ENCODE assay signal across 19 cellular contexts in the genomic region with DNA sequence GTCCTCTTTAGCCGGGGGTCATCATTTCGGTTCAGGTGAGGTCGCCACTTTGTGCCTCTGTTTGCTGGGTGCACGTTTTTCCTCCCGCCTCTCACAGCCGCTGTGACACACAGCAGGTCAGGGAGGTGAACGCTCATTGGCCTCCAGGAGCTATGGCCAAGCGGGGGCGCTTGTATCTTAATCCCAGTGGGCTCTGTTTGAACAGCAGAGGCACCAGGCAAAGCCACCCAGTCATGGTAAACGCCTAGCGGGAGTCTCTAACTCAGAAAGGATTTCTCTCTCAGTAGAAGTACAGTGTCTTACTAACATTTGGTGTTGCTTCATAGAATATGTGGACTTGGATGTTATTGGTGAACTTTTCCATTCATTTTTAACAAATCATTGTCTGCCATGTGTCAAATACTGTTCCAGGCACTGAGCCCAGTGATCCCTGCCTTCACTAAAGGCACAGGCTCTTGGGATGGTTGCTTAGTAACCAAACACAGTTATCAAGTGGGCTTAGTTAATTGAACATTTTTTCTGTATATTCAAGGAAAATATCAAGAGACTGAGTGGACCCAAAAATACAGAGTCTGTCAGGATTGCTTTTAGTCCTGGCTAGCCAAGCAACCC.
A peak's percentile ranks its signal among the peaks of the same experiment; 100 is the strongest.
DNase-seq lines count a peak whose midpoint lies in the region; ATAC-seq, FAIRE-seq and TF ChIP-seq lines count a peak whose summit lies in the region.
"Had no signal": no experiment of that assay in that cellular context is flagged by ENCODE, and none has a peak within 500 bp of the region (broad histone marks: within the 10 kb centered on the region; RNA-seq: fewer than 3 reads in every experiment).

No MANE protein-coding gene starts in this region.

- H3K27ac ChIP-seq in GM23248 = 0 out of 2 replicates have a peak overlapping the region, but pooled peaks have one; percentile 4
- no peak overlapping the region for H3K27ac ChIP-seq in astrocyte (ENCODE audit: low read depth, low read length)
- H3K27ac ChIP-seq: ovary, suprapubic skin had no signal

- 64 to 73% methylated on average over 11 of the region's 11 CpGs for WGBS in GM23248 (ENCODE audit: low coverage in 1 of 2, low lambda C conversion rate in 2 of 2, missing lambda C conversion rate in 2 of 2), 2 experiments

- no peak for TF ChIP-seq CTCF in astrocyte (IDR thresholded peaks at IDR 0.05; ENCODE audit: insufficient read depth, low read depth, low read length)
- TF ChIP-seq CTCF in fibroblast of villous mesenchyme (IDR thresholded peaks at IDR 0.05; ENCODE audit: insufficient read depth, low read depth, low read length) = no peak
- TF ChIP-seq CTCF in nephron (IDR thresholded peaks at IDR 0.05; ENCODE audit: unreplicated experiment in 3 of 3) = no peak

- ATAC-seq in HG03439 (IDR thresholded peaks at IDR 0.05; ENCODE audit: unreplicated experiment) = no peak
- no peak for ATAC-seq in activated naive CD8-positive, alpha-beta T cell treated with anti-CD3 and anti-CD28 coated beads, Interleukin-2, amount 50 U/mL, for 24 hours

- no peak overlapping the region for H3K27ac Mint-ChIP-seq in astrocyte (ENCODE audit: unreplicated experiment)
- peak overlapping the region in 2 of 3 experiments; percentile 1 to 24 for H3K27ac Mint-ChIP-seq in nephron
- no peak overlapping the region for H3K27ac Mint-ChIP-seq in activated naive CD8-positive, alpha-beta T cell treated with anti-CD3 and anti-CD28 coated beads, Interleukin-2, amount 50 U/mL, for 24 hours

- H4K20me1 ChIP-seq in GM23248 (ENCODE audit: insufficient read depth) (no peaks in the 10 kb centered on the region), astrocyte (ENCODE audit: insufficient read depth, low read length) (no peaks in the 10 kb centered on the region)

- H2AFZ ChIP-seq in GM23248 = no peak overlapping the region
- H2AFZ ChIP-seq in astrocyte (ENCODE audit: low read depth, low read length) = no peak overlapping the region

- no peaks in the 10 kb centered on the region for H3F3A ChIP-seq in GM23248 (ENCODE audit: insufficient read depth)

- no peaks in the 10 kb centered on the region for H3K9me2 ChIP-seq in GM23248 (ENCODE audit: insufficient read depth)

- H3K4me3 ChIP-seq in GM23248 = no peak overlapping the region
- no peak overlapping the region for H3K4me3 ChIP-seq in astrocyte (ENCODE audit: insufficient read depth, low read depth, low read length)
- no peak overlapping the region for H3K4me3 ChIP-seq in fibroblast of villous mesenchyme (ENCODE audit: low read depth, low read length)
- H3K4me3 ChIP-seq: ovary, skin epidermis, suprapubic skin had no signal

- H3K36me3 ChIP-seq in GM23248 (ENCODE audit: low read depth) (peaks cover 49% of the 10 kb centered on the region), astrocyte (ENCODE audit: insufficient read depth, low read length) (peaks cover 41% of the 10 kb centered on the region)
- H3K36me3 ChIP-seq: ovary had no signal

- no peak for FAIRE-seq in astrocyte (lab: Jason Lieb, UNC)
- FAIRE-seq: keratinocyte had no signal

- H3K4me1 Mint-ChIP-seq in astrocyte (ENCODE audit: low read depth, unreplicated experiment) = peaks cover 1% of the 10 kb centered on the region
- peaks cover 24% of the 10 kb centered on the region for H3K4me1 Mint-ChIP-seq in nephron
- H3K4me1 Mint-ChIP-seq in activated naive CD8-positive, alpha-beta T cell treated with anti-CD3 and anti-CD28 coated beads, Interleukin-2, amount 50 U/mL, for 24 hours = no peaks in the 10 kb centered on the region

- peak; percentile 32 for DNase-seq in GM23248
- DNase-seq in astrocyte (ENCODE audit: low read depth) = peak; percentile 16
- DNase-seq in fibroblast of villous mesenchyme (ENCODE audit: low read depth) = peak; percentile 28
- no peak for DNase-seq in NCI-H1436 treated with DMSO at 0.1 percent for 48 hours (lab: John Stamatoyannopoulos, UW)
- no peak for DNase-seq in activated naive CD8-positive, alpha-beta T cell treated with anti-CD3 and anti-CD28 coated beads, Interleukin-2, amount 50 U/mL, for 24 hours
- no peak for DNase-seq in pons (ENCODE audit: low spot score)
- DNase-seq: activated naive CD4-positive, alpha-beta T cell; activated T-cell treated with anti-CD3 and anti-CD28 coated beads for 4 hours; MM.1S; NCI-H2029; NCI-H82; ovary; stimulated activated CD4-positive, alpha-beta T cell treated with anti-CD3 and anti-CD28 coated beads, Interleukin-4, amount 100 ng/mL, for 4 hours; stimulated activated CD8-positive, alpha-beta memory T cell treated with anti-CD3 and anti-CD28 coated beads, Interleukin-4, amount 100 ng/mL, for 48 hours had no signal

- H3K36me3 Mint-ChIP-seq in astrocyte (ENCODE audit: low read depth, unreplicated experiment) = peaks cover 28% of the 10 kb centered on the region
- H3K36me3 Mint-ChIP-seq in nephron (ENCODE audit: low read depth) = peaks cover 85% of the 10 kb centered on the region
- no peaks in the 10 kb centered on the region for H3K36me3 Mint-ChIP-seq in activated naive CD8-positive, alpha-beta T cell treated with anti-CD3 and anti-CD28 coated beads, Interleukin-2, amount 50 U/mL, for 24 hours (ENCODE audit: low read depth)

- in situ Hi-C loops in GM23248 (cut with MboI) = no loop called here

- H3K27me3 Mint-ChIP-seq in astrocyte (ENCODE audit: low read depth, unreplicated experiment) (no peaks in the 10 kb centered on the region), nephron (ENCODE audit: low read depth) (no peaks in the 10 kb centered on the region)
- H3K27me3 Mint-ChIP-seq in activated naive CD8-positive, alpha-beta T cell treated with anti-CD3 and anti-CD28 coated beads, Interleukin-2, amount 50 U/mL, for 24 hours = peaks cover 3% of the 10 kb centered on the region

- H3K9ac ChIP-seq in GM23248 = no peak overlapping the region
- H3K9ac ChIP-seq in astrocyte (ENCODE audit: low read length) = no peak overlapping the region

- no peaks in the 10 kb centered on the region for H3K9me3 ChIP-seq in GM23248 (ENCODE audit: low read depth)
- no peaks in the 10 kb centered on the region for H3K9me3 ChIP-seq in astrocyte (ENCODE audit: insufficient read depth, low read depth, low read length)
- H3K9me3 ChIP-seq: ovary, suprapubic skin had no signal

- H3K4me2 ChIP-seq in GM23248 (ENCODE audit: unreplicated experiment) = no peak overlapping the region
- H3K4me2 ChIP-seq in astrocyte (ENCODE audit: low read length) = no peak overlapping the region

- H3K4me1 ChIP-seq in GM23248 (ENCODE audit: insufficient read depth) (peaks cover 6% of the 10 kb centered on the region), astrocyte (ENCODE audit: insufficient read depth, low read length) (peaks cover under 1% of the 10 kb centered on the region)

- H3K9me3 Mint-ChIP-seq in astrocyte (ENCODE audit: unreplicated experiment) = no peaks in the 10 kb centered on the region
- no peaks in the 10 kb centered on the region for H3K9me3 Mint-ChIP-seq in nephron
- H3K9me3 Mint-ChIP-seq in activated naive CD8-positive, alpha-beta T cell treated with anti-CD3 and anti-CD28 coated beads, Interleukin-2, amount 50 U/mL, for 24 hours = no peaks in the 10 kb centered on the region

- H3K4me3 Mint-ChIP-seq in astrocyte (ENCODE audit: unreplicated experiment) (no peak overlapping the region), nephron (no peak overlapping the region)
- H3K4me3 Mint-ChIP-seq in activated naive CD8-positive, alpha-beta T cell treated with anti-CD3 and anti-CD28 coated beads, Interleukin-2, amount 50 U/mL, for 24 hours = no peak overlapping the region

- H3K27me3 ChIP-seq in GM23248 (replicated peaks; ENCODE audit: insufficient read depth) (no peaks in the 10 kb centered on the region), astrocyte (ENCODE audit: insufficient read depth, low read length) (no peaks in the 10 kb centered on the region)
- H3K27me3 ChIP-seq: ovary, suprapubic skin had no signal

- H3K79me2 ChIP-seq in GM23248 (ENCODE audit: insufficient read depth) = no peaks in the 10 kb centered on the region
- H3K79me2 ChIP-seq in astrocyte (ENCODE audit: insufficient read depth, low read length) = no peaks in the 10 kb centered on the region

Comparison
In these comparisons a context has a peak if more than half of its experiments do, and no peak if none do; other contexts are left out.
1. DNase-seq: peak in GM23248 (single experiment), astrocyte (single experiment) and fibroblast of villous mesenchyme (single experiment); none in NCI-H1436 treated with DMSO at 0.1 percent for 48 hours (single experiment), activated naive CD8-positive, alpha-beta T cell treated with anti-CD3 and anti-CD28 coated beads, Interleukin-2, amount 50 U/mL, for 24 hours (single experiment) and pons (single experiment).
2. H3K27ac Mint-ChIP-seq: peak in nephron (2 of 3); none in astrocyte (single experiment) and activated naive CD8-positive, alpha-beta T cell treated with anti-CD3 and anti-CD28 coated beads, Interleukin-2, amount 50 U/mL, for 24 hours (single experiment).